ENCODE assay signal across 1 cellular context in the genomic region with DNA sequence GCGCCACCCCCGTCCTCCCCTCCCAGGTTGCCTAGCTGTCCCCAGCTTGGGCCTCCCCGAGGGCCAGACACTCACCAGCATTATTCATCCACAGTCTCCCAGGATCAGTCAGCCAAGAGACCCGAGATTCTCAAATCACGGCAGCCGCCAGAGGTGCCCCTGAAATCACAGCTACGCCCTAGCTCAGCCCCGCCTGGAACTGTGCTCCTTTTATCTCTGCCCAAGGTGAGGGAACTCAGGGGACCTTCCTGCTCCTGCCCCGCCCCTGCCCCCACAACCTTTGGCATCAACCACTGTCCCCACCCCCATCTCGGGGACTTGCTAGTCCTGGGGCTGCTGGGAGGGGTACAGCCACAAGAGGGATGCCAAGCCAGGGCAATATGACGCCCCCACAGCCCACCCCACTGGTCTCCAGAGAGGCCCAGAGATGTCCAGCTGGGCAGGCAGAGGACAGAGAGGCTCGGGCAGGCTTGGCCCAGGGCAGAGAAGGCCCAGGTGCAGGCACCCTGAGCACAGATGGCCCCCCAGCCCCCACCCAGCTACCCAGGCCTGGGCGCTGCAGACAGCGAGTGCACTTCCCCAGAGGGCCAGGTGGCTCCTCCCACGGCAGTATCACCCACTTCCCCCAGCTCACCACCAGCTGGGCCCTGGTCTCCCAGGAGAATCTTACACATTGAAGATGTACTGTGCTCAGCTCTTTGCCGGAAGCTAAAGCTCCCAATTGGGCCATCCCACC.
TF ChIP-seq lines count a peak whose summit lies in the region.

A gene with protein sequence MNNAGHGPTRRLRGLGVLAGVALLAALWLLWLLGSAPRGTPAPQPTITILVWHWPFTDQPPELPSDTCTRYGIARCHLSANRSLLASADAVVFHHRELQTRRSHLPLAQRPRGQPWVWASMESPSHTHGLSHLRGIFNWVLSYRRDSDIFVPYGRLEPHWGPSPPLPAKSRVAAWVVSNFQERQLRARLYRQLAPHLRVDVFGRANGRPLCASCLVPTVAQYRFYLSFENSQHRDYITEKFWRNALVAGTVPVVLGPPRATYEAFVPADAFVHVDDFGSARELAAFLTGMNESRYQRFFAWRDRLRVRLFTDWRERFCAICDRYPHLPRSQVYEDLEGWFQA (minus strand): TSS at position 185 of the 736 bp plus-strand sequence. CDS start 97 bp downstream, at position 88.

TF ChIP-seq in H1, 55 proteins besides CTCF, POLR2A, EP300 and RAD21 (continued from another document):
- no peak for TF ChIP-seq TBP (IDR thresholded peaks at IDR 0.05; ENCODE audit: low read depth, low read length)
- no peak for TF ChIP-seq TEAD4 (IDR thresholded peaks at IDR 0.05; ENCODE audit: low read depth, low read length)
- no peak for TF ChIP-seq EGR1 (IDR thresholded peaks at IDR 0.05; ENCODE audit: borderline replicate concordance, low read depth, low read length)
- TF ChIP-seq BACH1 (IDR thresholded peaks at IDR 0.05; ENCODE audit: low read length): no peak
- no peak for TF ChIP-seq BCL11A (IDR thresholded peaks at IDR 0.05; ENCODE audit: low read depth in 2 of 2, low read length in 2 of 2)
